Comparison of ENCODE assay signal across 17 cellular contexts in genomic region chr20:39057911-39058310, GRCh38.
DNase-seq lines count a peak whose midpoint lies in the region; ATAC-seq and TF ChIP-seq lines count a peak whose summit lies in the region.
"Had no signal": no experiment of that assay in that cellular context is flagged by ENCODE, and none has a peak within 500 bp of the region (broad histone marks: within the 10 kb centered on the region; RNA-seq: fewer than 3 reads in every experiment).

No MANE protein-coding gene starts in this region.

- H3K36me3 Mint-ChIP-seq in WTC11: no peaks in the 10 kb centered on the region

- TF ChIP-seq CTCF in WTC11 (IDR thresholded peaks at IDR 0.05): no peak

- H3K9me3 Mint-ChIP-seq in WTC11: no peaks in the 10 kb centered on the region
- H3K9me3 Mint-ChIP-seq: CD4-positive, alpha-beta T cell; H9 had no signal

- H3K27ac ChIP-seq in temporal lobe (ENCODE audit: low read depth, low read length): peak overlapping the region; percentile 39
- H3K27ac ChIP-seq: C4-2B, HL-60 had no signal

- ATAC-seq in WTC11: no peak
- ATAC-seq in HG02852 (IDR thresholded peaks at IDR 0.05; ENCODE audit: unreplicated experiment): no peak

- H3K4me3 Mint-ChIP-seq in WTC11: no peak overlapping the region
- H3K4me3 Mint-ChIP-seq: CD4-positive, alpha-beta T cell; H9 had no signal

- CTCF ChIA-PET in WTC11 (lab: Charles Lee): interaction anchor here (0.9 kb wide), 1 partner anchor 55 kb away, joined by 3 read pairs; no protein-coding TSS in a partner anchor

- POLR2A ChIA-PET in WTC11 (lab: Charles Lee): no interaction called here

- peak; percentile 16 for DNase-seq in cerebellar cortex (ENCODE audit: low spot score)
- DNase-seq in inferior parietal cortex (ENCODE audit: extremely low spot score): peak; percentile 63
- peak; percentile 16 for DNase-seq in midbrain (lab: John Stamatoyannopoulos, UW)
- no peak for DNase-seq in WTC11 (ENCODE audit: low spot score)
- no peak for DNase-seq in activated CD4-positive, alpha-beta T cell treated with anti-CD3 and anti-CD28 coated beads, Interleukin-2, amount 50 U/mL, for 1 hour
- DNase-seq in NCI-H524 treated with DMSO at 0.1 percent for 48 hours (lab: John Stamatoyannopoulos, UW): no peak
- DNase-seq: ACHN; Caco-2; CD4-positive, alpha-beta T cell; DMS153; DMS79; GF-D8; H9 had no signal

- peaks cover 4% of the 10 kb centered on the region; the same call in 1 of the 2 replicates for H3K27me3 Mint-ChIP-seq in WTC11 (ENCODE audit: low read depth)

- H3K27ac Mint-ChIP-seq in WTC11: no peak overlapping the region
- H3K27ac Mint-ChIP-seq: CD4-positive, alpha-beta T cell; H9 had no signal

- H3K4me1 Mint-ChIP-seq in WTC11: no peaks in the 10 kb centered on the region
- H3K4me1 Mint-ChIP-seq: H9 had no signal

TF ChIP-seq in WTC11, 78 proteins besides CTCF, POLR2A, EP300 and RAD21:
- TF ChIP-seq SOX15 (CRISPR knock-in tag; IDR thresholded peaks at IDR 0.05): no peak
- no peak for TF ChIP-seq ETV6 (CRISPR knock-in tag; IDR thresholded peaks at IDR 0.05)
- TF ChIP-seq ZNF138 (CRISPR knock-in tag; conservative IDR thresholded peaks at IDR 0.05): no peak
- TF ChIP-seq, protein P1, sequence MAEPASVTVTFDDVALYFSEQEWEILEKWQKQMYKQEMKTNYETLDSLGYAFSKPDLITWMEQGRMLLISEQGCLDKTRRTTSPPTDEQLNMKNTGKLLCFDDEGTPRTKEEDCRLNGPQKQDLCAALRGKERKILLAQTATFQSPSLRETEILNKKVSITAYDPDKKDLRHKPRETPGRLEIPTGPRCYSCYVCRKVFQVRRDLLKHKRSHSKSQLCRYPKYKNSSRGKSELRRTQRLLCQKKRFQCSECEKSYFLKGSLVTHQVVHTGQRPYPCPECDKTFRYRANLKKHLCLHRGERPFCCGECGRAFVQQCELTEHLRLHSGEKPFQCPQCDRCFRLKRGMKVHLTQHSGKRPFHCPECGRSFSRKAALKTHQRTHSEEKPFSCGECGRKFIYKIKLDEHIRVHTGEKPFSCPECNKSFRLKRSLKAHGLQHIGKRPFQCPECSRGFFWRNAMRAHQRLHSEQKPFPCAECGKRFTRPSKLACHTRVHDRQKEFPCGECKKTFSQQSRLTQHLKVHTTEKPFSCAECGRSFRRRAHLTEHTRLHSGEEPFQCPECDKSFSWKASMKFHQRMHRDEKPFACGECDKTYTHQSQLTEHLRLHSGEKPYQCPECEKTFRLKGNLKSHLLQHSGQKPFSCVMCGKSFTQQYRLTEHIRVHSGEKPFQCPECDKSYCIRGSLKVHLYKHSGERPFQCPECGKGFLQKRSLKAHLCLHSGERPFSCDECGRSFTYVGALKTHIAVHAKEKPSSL (CRISPR knock-in tag; conservative IDR thresholded peaks at IDR 0.05): no peak
- TF ChIP-seq NFE2L1 (CRISPR knock-in tag; IDR thresholded peaks at IDR 0.05): no peak
- TF ChIP-seq ZNF121 (CRISPR knock-in tag; IDR thresholded peaks at IDR 0.05): no peak
- TF ChIP-seq TCF7 (CRISPR knock-in tag; IDR thresholded peaks at IDR 0.05; ENCODE audit: low read depth): no peak
- TF ChIP-seq, protein P2, sequence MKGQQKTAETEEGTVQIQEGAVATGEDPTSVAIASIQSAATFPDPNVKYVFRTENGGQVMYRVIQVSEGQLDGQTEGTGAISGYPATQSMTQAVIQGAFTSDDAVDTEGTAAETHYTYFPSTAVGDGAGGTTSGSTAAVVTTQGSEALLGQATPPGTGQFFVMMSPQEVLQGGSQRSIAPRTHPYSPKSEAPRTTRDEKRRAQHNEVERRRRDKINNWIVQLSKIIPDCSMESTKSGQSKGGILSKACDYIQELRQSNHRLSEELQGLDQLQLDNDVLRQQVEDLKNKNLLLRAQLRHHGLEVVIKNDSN (CRISPR knock-in tag; IDR thresholded peaks at IDR 0.05): no peak
- TF ChIP-seq, protein P3, sequence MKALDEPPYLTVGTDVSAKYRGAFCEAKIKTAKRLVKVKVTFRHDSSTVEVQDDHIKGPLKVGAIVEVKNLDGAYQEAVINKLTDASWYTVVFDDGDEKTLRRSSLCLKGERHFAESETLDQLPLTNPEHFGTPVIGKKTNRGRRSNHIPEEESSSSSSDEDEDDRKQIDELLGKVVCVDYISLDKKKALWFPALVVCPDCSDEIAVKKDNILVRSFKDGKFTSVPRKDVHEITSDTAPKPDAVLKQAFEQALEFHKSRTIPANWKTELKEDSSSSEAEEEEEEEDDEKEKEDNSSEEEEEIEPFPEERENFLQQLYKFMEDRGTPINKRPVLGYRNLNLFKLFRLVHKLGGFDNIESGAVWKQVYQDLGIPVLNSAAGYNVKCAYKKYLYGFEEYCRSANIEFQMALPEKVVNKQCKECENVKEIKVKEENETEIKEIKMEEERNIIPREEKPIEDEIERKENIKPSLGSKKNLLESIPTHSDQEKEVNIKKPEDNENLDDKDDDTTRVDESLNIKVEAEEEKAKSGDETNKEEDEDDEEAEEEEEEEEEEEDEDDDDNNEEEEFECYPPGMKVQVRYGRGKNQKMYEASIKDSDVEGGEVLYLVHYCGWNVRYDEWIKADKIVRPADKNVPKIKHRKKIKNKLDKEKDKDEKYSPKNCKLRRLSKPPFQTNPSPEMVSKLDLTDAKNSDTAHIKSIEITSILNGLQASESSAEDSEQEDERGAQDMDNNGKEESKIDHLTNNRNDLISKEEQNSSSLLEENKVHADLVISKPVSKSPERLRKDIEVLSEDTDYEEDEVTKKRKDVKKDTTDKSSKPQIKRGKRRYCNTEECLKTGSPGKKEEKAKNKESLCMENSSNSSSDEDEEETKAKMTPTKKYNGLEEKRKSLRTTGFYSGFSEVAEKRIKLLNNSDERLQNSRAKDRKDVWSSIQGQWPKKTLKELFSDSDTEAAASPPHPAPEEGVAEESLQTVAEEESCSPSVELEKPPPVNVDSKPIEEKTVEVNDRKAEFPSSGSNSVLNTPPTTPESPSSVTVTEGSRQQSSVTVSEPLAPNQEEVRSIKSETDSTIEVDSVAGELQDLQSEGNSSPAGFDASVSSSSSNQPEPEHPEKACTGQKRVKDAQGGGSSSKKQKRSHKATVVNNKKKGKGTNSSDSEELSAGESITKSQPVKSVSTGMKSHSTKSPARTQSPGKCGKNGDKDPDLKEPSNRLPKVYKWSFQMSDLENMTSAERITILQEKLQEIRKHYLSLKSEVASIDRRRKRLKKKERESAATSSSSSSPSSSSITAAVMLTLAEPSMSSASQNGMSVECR (CRISPR knock-in tag; IDR thresholded peaks at IDR 0.05; ENCODE audit: borderline replicate concordance): no peak
- no peak for TF ChIP-seq ATF1 (CRISPR knock-in tag; IDR thresholded peaks at IDR 0.05)
- TF ChIP-seq ZNF671 (CRISPR knock-in tag; IDR thresholded peaks at IDR 0.05): no peak
- no peak for TF ChIP-seq SP1 (CRISPR knock-in tag; conservative IDR thresholded peaks at IDR 0.05)

Comparison
In these comparisons a context has a peak if more than half of its experiments do, and no peak if none do; other contexts are left out.
1. DNase-seq: peak in cerebellar cortex (single experiment), inferior parietal cortex (single experiment) and midbrain (single experiment); none in WTC11 (single experiment), activated CD4-positive, alpha-beta T cell treated with anti-CD3 and anti-CD28 coated beads, Interleukin-2, amount 50 U/mL, for 1 hour (single experiment) and NCI-H524 treated with DMSO at 0.1 percent for 48 hours (single experiment).